In the genomic region with DNA sequence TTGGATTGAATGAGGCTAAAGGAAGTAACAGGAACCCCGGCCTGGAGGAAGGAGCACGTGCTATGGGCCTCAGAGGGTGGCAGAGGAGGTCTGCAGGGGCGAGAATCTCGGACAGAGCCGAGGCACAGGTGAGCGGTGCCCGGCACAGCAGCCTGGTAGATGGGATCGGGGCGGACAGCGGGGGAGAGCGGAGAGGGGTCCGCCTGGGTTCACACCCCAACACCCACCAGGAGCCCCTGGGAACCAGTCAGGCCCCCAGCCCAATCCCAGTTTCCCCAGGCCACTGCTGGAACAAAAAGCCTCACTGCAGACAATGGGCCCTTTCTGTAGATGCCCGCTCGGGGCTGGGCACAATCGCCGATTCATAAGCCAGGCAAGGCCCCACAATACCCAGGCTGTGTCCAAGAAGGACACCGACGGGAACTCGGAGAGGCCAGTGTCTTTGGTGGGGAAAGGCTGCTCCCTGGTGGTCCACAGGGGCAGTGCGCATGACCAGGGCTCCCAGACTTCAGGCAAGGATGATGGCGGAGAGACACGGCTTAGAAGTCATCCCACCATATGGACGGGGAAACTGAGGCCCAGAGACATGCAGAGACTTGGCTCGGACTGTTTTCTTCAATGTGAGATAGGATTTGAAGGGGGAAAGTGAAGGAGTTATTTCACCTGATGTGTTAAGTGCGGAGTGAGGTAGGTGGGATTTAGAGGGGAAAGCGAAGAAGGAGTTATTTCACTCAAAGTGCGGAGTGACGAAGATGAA, we compare ENCODE assay signal across 8 cellular contexts.
A peak's percentile ranks its signal among the peaks of the same experiment; 100 is the strongest.
DNase-seq lines count a peak whose midpoint lies in the region; ATAC-seq and TF ChIP-seq lines count a peak whose summit lies in the region.

No MANE protein-coding gene starts in this region.

- no peak overlapping the region for H3K4me3 ChIP-seq in epithelial cell of esophagus (ENCODE audit: low read length)

- TF ChIP-seq CTCF in epithelial cell of esophagus (IDR thresholded peaks at IDR 0.05; ENCODE audit: insufficient read depth, low read depth, low read length, missing control alignments): peak; percentile 97

- DNase-seq in ELF-1 (ENCODE audit: low read depth, low spot score) (peak; percentile 88), NOMO-1 (lab: John Stamatoyannopoulos, UW; ENCODE audit: unreplicated experiment in 2 of 2) (peak; percentile 45 to 60), epithelial cell of esophagus (ENCODE audit: low read depth) (peak; percentile 62), myocyte (ENCODE audit: low read depth) (peak; percentile 70)
- DNase-seq in activated CD8-positive, alpha-beta memory T cell treated with anti-CD3 and anti-CD28 coated beads, Interleukin-2, amount 50 U/mL, for 1 hour (ENCODE audit: extremely low read depth): peak; percentile 10
- peak; percentile 30 to 52 for DNase-seq in stimulated activated CD8-positive, alpha-beta memory T cell treated with anti-CD3 and anti-CD28 coated beads, Interleukin-7, amount 100 ng/mL, for 1 hour (ENCODE audit: low read depth in 2 of 2)

- ATAC-seq in HG02981 (IDR thresholded peaks at IDR 0.05; ENCODE audit: unreplicated experiment) (peak; percentile 52), GM19455 (IDR thresholded peaks at IDR 0.05; ENCODE audit: unreplicated experiment) (no peak)

Comparison
In these comparisons a context has a peak if more than half of its experiments do, and no peak if none do; other contexts are left out.
1. DNase-seq: peak in every context shown above with its lines; median percentile 88 in ELF-1; 70 in myocyte; 62 in epithelial cell of esophagus; 52 in NOMO-1; 41 in stimulated activated CD8-positive, alpha-beta memory T cell treated with anti-CD3 and anti-CD28 coated beads, Interleukin-7, amount 100 ng/mL, for 1 hour; 10 in activated CD8-positive, alpha-beta memory T cell treated with anti-CD3 and anti-CD28 coated beads, Interleukin-2, amount 50 U/mL, for 1 hour.